1 cellular context compared by ENCODE assay signal in genomic region chr7:32147909-32148308, GRCh38.
TF ChIP-seq lines count a peak whose summit lies in the region.

No MANE protein-coding gene starts in this region.

TF ChIP-seq in SK-N-SH, 30 proteins besides CTCF, POLR2A, EP300 and RAD21 (continued from another document):
- TF ChIP-seq PBX3 (IDR thresholded peaks at IDR 0.05) (no peak), SMC3 (IDR thresholded peaks at IDR 0.05; ENCODE audit: low read depth, low read length) (no peak), TEAD4 (IDR thresholded peaks at IDR 0.05; ENCODE audit: borderline replicate concordance, insufficient read depth) (no peak), USF1 (IDR thresholded peaks at IDR 0.05; ENCODE audit: borderline replicate concordance, low read depth) (no peak), NFIC (IDR thresholded peaks at IDR 0.05; ENCODE audit: borderline replicate concordance) (no peak), MEF2A (IDR thresholded peaks at IDR 0.05; ENCODE audit: borderline replicate concordance, low read depth) (no peak), NRF1 (IDR thresholded peaks at IDR 0.05; ENCODE audit: low read depth, low read length) (no peak), POLR2AphosphoS5 (IDR thresholded peaks at IDR 0.05; ENCODE audit: low read depth, low read length) (no peak), TCF12 (IDR thresholded peaks at IDR 0.05) (no peak), JUND (IDR thresholded peaks at IDR 0.05) (no peak), FOXJ3 (CRISPR knock-in tag; IDR thresholded peaks at IDR 0.05) (no peak), CHD2 (IDR thresholded peaks at IDR 0.05; ENCODE audit: low read length, partially characterized antibody) (no peak), USF2 (IDR thresholded peaks at IDR 0.05; ENCODE audit: borderline replicate concordance, low read depth, low read length) (no peak)
TF ChIP-seq in SK-N-SH: peak in this region for 0.
